In genomic region chr6:30211306-30211705, GRCh38 we compare ENCODE assay signal across 11 cellular contexts. TPM values are rescaled to one million over a fixed set of nuclear protein-coding genes. Genes with fewer than 3 reads are reported as not detected.
DNase-seq lines count a peak whose midpoint lies in the region; ATAC-seq and TF ChIP-seq lines count a peak whose summit lies in the region.
"Had no signal": no experiment of that assay in that cellular context is flagged by ENCODE, and none has a peak within 500 bp of the region (broad histone marks: within the 10 kb centered on the region; RNA-seq: fewer than 3 reads in every experiment).

No MANE protein-coding gene starts in this region.

- no peak for TF ChIP-seq CTCF in GM12864 (IDR thresholded peaks at IDR 0.05; ENCODE audit: low read depth, low read length, missing control alignments)
- no peak for TF ChIP-seq CTCF in OCI-LY1 (IDR thresholded peaks at IDR 0.05; ENCODE audit: low read length)
- no peak for TF ChIP-seq CTCF in endodermal cell (conservative IDR thresholded peaks at IDR 0.05)
- TF ChIP-seq CTCF in osteocyte (IDR thresholded peaks at IDR 0.05), result no peak
- TF ChIP-seq CTCF in adrenal gland (IDR thresholded peaks at IDR 0.05), result no peak

- H3K9me2 ChIP-seq in OCI-LY1 (ENCODE audit: low read depth, low read length), result no peaks in the 10 kb centered on the region

- H3K4me1 Mint-ChIP-seq in endodermal cell (peaks cover 58% of the 10 kb centered on the region), osteocyte (ENCODE audit: unreplicated experiment) (peaks cover 65% of the 10 kb centered on the region)

- peak overlapping the region; percentile 92 for H3K4me3 ChIP-seq in GM12864 (ENCODE audit: low read depth, low read length)
- H3K4me3 ChIP-seq in OCI-LY1 (ENCODE audit: low read depth, low read length, poor library complexity, severe bottlenecking), result peak overlapping the region; percentile 88
- peak overlapping the region; percentile 93 for H3K4me3 ChIP-seq in endodermal cell (ENCODE audit: low read length)
- H3K4me3 ChIP-seq in adrenal gland, result no peak overlapping the region

- peaks cover 11% of the 10 kb centered on the region; the same call in 1 of the 2 replicates for H3K36me3 ChIP-seq in OCI-LY1 (ENCODE audit: insufficient read depth, low read length)
- H3K36me3 ChIP-seq in endodermal cell (ENCODE audit: control insufficient read depth, insufficient read depth, low read length), result peaks cover 6% of the 10 kb centered on the region
- H3K36me3 ChIP-seq in adrenal gland (replicated peaks in 1 of 2), result no peaks in the 10 kb centered on the region

- DNase-seq in GM12864 (ENCODE audit: low read depth) (no peak), endodermal cell (no peak), osteocyte (ENCODE audit: extremely low spot score, unreplicated experiment) (no peak), adrenal gland (no peak)
- DNase-seq: H7; NCI-H1417; NK-92 treated with Interleukin-12 subunit alpha and Interleukin-12 subunit beta, amount 100 ng/mL, for 24 hours had no signal

- H3K27ac ChIP-seq in OCI-LY1 (ENCODE audit: low read depth, low read length, poor library complexity, severe bottlenecking) (peak overlapping the region; percentile 93), endodermal cell (ENCODE audit: low read depth, low read length) (no peak overlapping the region), adrenal gland (peak overlapping the region in 1 of 5 donors; percentile 5)

- H3K36me3 Mint-ChIP-seq in endodermal cell (ENCODE audit: low read depth) (peaks cover 15% of the 10 kb centered on the region), osteocyte (ENCODE audit: unreplicated experiment) (peaks cover 3% of the 10 kb centered on the region)

- TF ChIP-seq POLR2A in adrenal gland (IDR thresholded peaks at IDR 0.05), result no peak

- H3K27me3 ChIP-seq in OCI-LY1 (ENCODE audit: insufficient read depth, low read length), result no peaks in the 10 kb centered on the region
- H3K27me3 ChIP-seq in endodermal cell (ENCODE audit: control insufficient read depth, insufficient read depth, low read length, poor library complexity, severe bottlenecking), result no peaks in the 10 kb centered on the region
- no peaks in the 10 kb centered on the region for H3K27me3 ChIP-seq in adrenal gland

- intact Hi-C loops in adrenal gland (cut with DNase I), result no loop called here

- H3K4me3 Mint-ChIP-seq in endodermal cell (peak overlapping the region; percentile 89), osteocyte (ENCODE audit: unreplicated experiment) (no peak overlapping the region)

- H3F3A ChIP-seq in OCI-LY1 (ENCODE audit: insufficient read depth, low read length), result no peaks in the 10 kb centered on the region

- no peak for ATAC-seq in HG03439 (IDR thresholded peaks at IDR 0.05; ENCODE audit: unreplicated experiment)
- no peak for ATAC-seq in GM19455 (IDR thresholded peaks at IDR 0.05; ENCODE audit: unreplicated experiment)

- H3K9me3 Mint-ChIP-seq in endodermal cell, result no peaks in the 10 kb centered on the region
- no peaks in the 10 kb centered on the region for H3K9me3 Mint-ChIP-seq in osteocyte (ENCODE audit: unreplicated experiment)

- H4K20me1 ChIP-seq in OCI-LY1 (ENCODE audit: insufficient read depth, low read length), result no peaks in the 10 kb centered on the region

- peaks cover 55% of the 10 kb centered on the region for H3K79me2 ChIP-seq in OCI-LY1 (ENCODE audit: insufficient read depth, low read length)

- no peak overlapping the region for H2AFZ ChIP-seq in OCI-LY1 (ENCODE audit: low read length)

- H3K27me3 Mint-ChIP-seq in endodermal cell (ENCODE audit: insufficient read depth) (peaks cover 3% of the 10 kb centered on the region), osteocyte (ENCODE audit: unreplicated experiment) (no peaks in the 10 kb centered on the region)

- peak overlapping the region; percentile 95 for H3K9ac ChIP-seq in OCI-LY1 (ENCODE audit: low read length)
- H3K9ac ChIP-seq in endodermal cell (ENCODE audit: extremely low read depth, low read length, poor library complexity, severe bottlenecking), result no peak overlapping the region

- H3K4me2 ChIP-seq in OCI-LY1 (ENCODE audit: low read length), result peak overlapping the region; percentile 97

- H3K9me3 ChIP-seq in OCI-LY1 (ENCODE audit: low read length), result no peaks in the 10 kb centered on the region
- no peaks in the 10 kb centered on the region for H3K9me3 ChIP-seq in endodermal cell (ENCODE audit: control insufficient read depth, low read length)
- H3K9me3 ChIP-seq in adrenal gland (replicated peaks in 1 of 3), result no peaks in the 10 kb centered on the region

- WGBS in endodermal cell (ENCODE audit: insufficient coverage in 1 of 2, insufficient read length in 1 of 2), 2 experiments, result 84 to 100% methylated on average over 2 of the region's 2 CpGs
- WGBS in adrenal gland, 4 donors, result 30 to 66% (median 47%) methylated on average over 2 of the region's 2 CpGs

- peaks cover 77% of the 10 kb centered on the region for H3K4me1 ChIP-seq in OCI-LY1 (ENCODE audit: insufficient read depth, low read length, severe bottlenecking)
- peaks cover 24% of the 10 kb centered on the region for H3K4me1 ChIP-seq in endodermal cell (ENCODE audit: control insufficient read depth, insufficient read depth, low read length)
- peaks cover 32 to 37% of the 10 kb centered on the region in 2 donors for H3K4me1 ChIP-seq in adrenal gland (replicated peaks in 1 of 2)

- H3K27ac Mint-ChIP-seq in endodermal cell, result no peak overlapping the region
- H3K27ac Mint-ChIP-seq in osteocyte (ENCODE audit: unreplicated experiment), result peak overlapping the region; percentile 5

RNA-seq across cellular contexts. Expression of gene TRIM26, which starts 1.9 kb away (rescaled TPM):
- total RNA-seq in endodermal cell, result 10 to 100 TPM; 29.3 to 35.3 TPM
- 22.2 TPM for polyA plus RNA-seq in endodermal cell (2013, experiment 1 of 2)
- polyA plus RNA-seq in endodermal cell (2013, experiment 2 of 2), result 21.4 TPM
- 39.8 and 41.8 TPM in 2 replicates for total RNA-seq in osteocyte
- total RNA-seq in adrenal gland, result 10 to 100 TPM; 32.7 to 49.6 (median 40.7) TPM
- polyA plus RNA-seq in adrenal gland, result 10 to 100 TPM; 25.8 to 37.3 (median 34.8) TPM

RNA-seq across cellular contexts. Expression of gene TRIM15, which starts 48.0 kb away (rescaled TPM):
- total RNA-seq in endodermal cell (not detected), osteocyte (not detected in 2 replicates), adrenal gland (not detected)
- polyA plus RNA-seq in endodermal cell (2013, experiment 1 of 2), result not detected
- not detected for polyA plus RNA-seq in endodermal cell (2013, experiment 2 of 2)
- polyA plus RNA-seq in adrenal gland, result not detected
- total RNA-seq: H7, lung microvascular endothelial cell had no signal

RNA-seq across cellular contexts. Expression of gene TRIM10, which starts 50.3 kb away (rescaled TPM):
- not detected for total RNA-seq in endodermal cell
- not detected for polyA plus RNA-seq in endodermal cell (2013, experiment 1 of 2)
- polyA plus RNA-seq in endodermal cell (2013, experiment 2 of 2), result not detected
- total RNA-seq in osteocyte, result not detected in 2 replicates
- not detected for total RNA-seq in adrenal gland
- not detected for polyA plus RNA-seq in adrenal gland
- total RNA-seq: H7 had no signal

Comparison
In these comparisons a context has a peak if more than half of its experiments do, and no peak if none do; other contexts are left out.
1. H3K4me3 ChIP-seq: peak in GM12864 (single experiment), OCI-LY1 (single experiment) and endodermal cell (single experiment); none in adrenal gland (0 of 4).